ENCODE assay signal across 7 cellular contexts in genomic region chr10:76025124-76025477, GRCh38.
"Had no signal": no experiment of that assay in that cellular context is flagged by ENCODE, and none has a peak within 500 bp of the region (broad histone marks: within the 10 kb centered on the region; RNA-seq: fewer than 3 reads in every experiment).

No MANE protein-coding gene starts in this region.

- H3K9me3 ChIP-seq: HAP-1 had no signal

- FAIRE-seq: HTR-8/SVneo had no signal

- DNase-seq: GM23248, GOT3, H7, HFFc6 had no signal

- H2AFZ ChIP-seq: GM23248 had no signal

- H3K4me3 ChIP-seq: GM23248, HAP-1 had no signal

- H3K27ac ChIP-seq: GM23248 had no signal

- H3K36me3 ChIP-seq: HAP-1 had no signal

- ATAC-seq: HCT116 had no signal

- H3K4me1 ChIP-seq: HAP-1 had no signal

- H3K9ac ChIP-seq: GM23248 had no signal
